8 cellular contexts compared by ENCODE assay signal in genomic region chr5:134438268-134438622, GRCh38. TPM values are rescaled to one million over a fixed set of nuclear protein-coding genes. Genes with fewer than 3 reads are reported as not detected.
DNase-seq lines count a peak whose midpoint lies in the region; ATAC-seq and TF ChIP-seq lines count a peak whose summit lies in the region.

No MANE protein-coding gene starts in this region.

- in situ Hi-C loops in GM13977 (cut with MboI; ENCODE audit: low pct_unique_long_range_greater_than_20kb, low sequenced_read_pairs, unreplicated experiment): no loop called here

- peak; percentile 50 for DNase-seq in HT1080 (ENCODE audit: low read depth)
- DNase-seq in amniotic stem cell (lab: John Stamatoyannopoulos, UW): peak; percentile 26
- no peak for DNase-seq in left ventricle myocardium superior
- no peak for DNase-seq in thyroid gland
- no peak for DNase-seq in GM13977 (ENCODE audit: low spot score)
- no peak for DNase-seq in UCSD-AML1 (lab: John Stamatoyannopoulos, UW; ENCODE audit: unreplicated experiment)
- DNase-seq in COR-L47 (lab: John Stamatoyannopoulos, UW): no peak
- no peak for DNase-seq in activated gamma-delta T cell (lab: John Stamatoyannopoulos, UW)

- no peak overlapping the region for H3K4me3 ChIP-seq in thyroid gland (replicated peaks in 1 of 3)

- H3K4me1 ChIP-seq in thyroid gland: peaks cover 45 to 53% of the 10 kb centered on the region in 2 donors

- peak overlapping the region; percentile 91 to 96 (median 92) for H3K27ac ChIP-seq in thyroid gland

- H3K36me3 ChIP-seq in thyroid gland: no peaks in the 10 kb centered on the region

- intact Hi-C loops in left ventricle myocardium superior (cut with micrococcal nuclease): no loop called here
- intact Hi-C loops in thyroid gland (cut with DNase I): no loop called here

- no peak for TF ChIP-seq POLR2A in thyroid gland (IDR thresholded peaks at IDR 0.05)

- TF ChIP-seq CTCF in thyroid gland (IDR thresholded peaks at IDR 0.05): no peak
- no peak for TF ChIP-seq CTCF in GM13977 (IDR thresholded peaks at IDR 0.05; ENCODE audit: extremely low read depth, insufficient read depth, missing control alignments)

- H3K9me3 ChIP-seq in thyroid gland: no peaks in the 10 kb centered on the region

- WGBS in thyroid gland, 2 donors: 8 to 56% methylated on average over 2 of the region's 2 CpGs

- H3K27me3 ChIP-seq in thyroid gland: no peaks in the 10 kb centered on the region

- ATAC-seq in left ventricle myocardium superior: peak; percentile 23

RNA-seq across cellular contexts. Expression of gene CDKN2AIPNL, which starts 26.6 kb away (rescaled TPM):
- 81.7 and 83.0 TPM in 2 replicates for total RNA-seq in HT1080 (2014; rRNA removed; shearing (Covaris generic))
- 56.4 and 59.0 TPM in 2 replicates for polyA plus RNA-seq in HT1080 (2015; cell fraction: cytosol; rRNA removed)
- 11.1 and 11.6 TPM in 2 replicates for polyA plus RNA-seq in HT1080 (2015; cell fraction: nucleus; rRNA removed)
- total RNA-seq in left ventricle myocardium superior (46.0 TPM), thyroid gland (10 to 100 TPM; 27.9 to 42.3 (median 34.8) TPM)

Comparison
In these comparisons a context has a peak if more than half of its experiments do, and no peak if none do; other contexts are left out.
1. DNase-seq: peak in HT1080 (single experiment) and amniotic stem cell (single experiment); none in left ventricle myocardium superior (single experiment), thyroid gland (0 of 2), GM13977 (single experiment), UCSD-AML1 (single experiment), COR-L47 (single experiment) and activated gamma-delta T cell (single experiment).